In genomic region chr5:113427871-113428574, GRCh38 we compare ENCODE assay signal across 16 cellular contexts. TPM values are rescaled to one million over a fixed set of nuclear protein-coding genes. Genes with fewer than 3 reads are reported as not detected.
"Had no signal": no experiment of that assay in that cellular context is flagged by ENCODE, and none has a peak within 500 bp of the region (broad histone marks: within the 10 kb centered on the region; RNA-seq: fewer than 3 reads in every experiment).

No MANE protein-coding gene starts in this region.

- ATAC-seq: activated naive CD8-positive, alpha-beta T cell treated with anti-CD3 and anti-CD28 coated beads, Interleukin-2, amount 50 U/mL, for 24 hours; activated T-cell treated with anti-CD3 and anti-CD28 coated beads, Interleukin-2, amount 50 U/mL, for 72 hours; right cardiac atrium had no signal

- H3K27me3 ChIP-seq: ascending aorta, stomach, tibial artery, vagina had no signal

- H3K27ac ChIP-seq: ascending aorta, parathyroid adenoma, stomach, tibial artery, vagina had no signal

- H3K4me3 ChIP-seq: ascending aorta, stomach, tibial artery, vagina had no signal

- H3K9me3 ChIP-seq: ascending aorta, stomach, tibial artery, vagina had no signal

- H3K36me3 ChIP-seq: ascending aorta, stomach, tibial artery, vagina had no signal

- H3K4me1 ChIP-seq: ascending aorta, stomach had no signal

- DNase-seq: activated CD4-positive, alpha-beta memory T cell treated with anti-CD3 and anti-CD28 coated beads for 36 hours; activated CD4-positive, CD25-positive, alpha-beta regulatory T cell treated with anti-CD3 and anti-CD28 coated beads, Interleukin-2, amount 50 U/mL, for 72 hours; activated CD8-positive, alpha-beta memory T cell treated with anti-CD3 and anti-CD28 coated beads, Interleukin-2, amount 50 U/mL, for 4 hours; activated naive CD8-positive, alpha-beta T cell treated with anti-CD3 and anti-CD28 coated beads, Interleukin-2, amount 50 U/mL, for 24 hours; activated T-cell treated with anti-CD3 and anti-CD28 coated beads, Interleukin-2, amount 50 U/mL, for 72 hours; hippocampal formation; kidney glomerular epithelial cell; right cardiac atrium; small intestine; stomach; tibial artery had no signal

RNA-seq across cellular contexts. Expression of gene TSSK1B, which starts 6.8 kb away (rescaled TPM):
- total RNA-seq: activated CD4-positive, alpha-beta memory T cell treated with anti-CD3 and anti-CD28 coated beads for 36 hours; activated T-cell treated with anti-CD3 and anti-CD28 coated beads, Interleukin-2, amount 50 U/mL, for 72 hours; ascending aorta; myocyte; T-helper 2 cell treated with Interferon-gamma antibody and Interleukin-4, amounts not matched to agents 100 ng/mL and 5 ng/mL, for 36 hours had no signal
- polyA plus RNA-seq: small intestine, stomach had no signal
